ENCODE assay signal across 30 cellular contexts in genomic region chr19:49067554-49067953, GRCh38. TPM values are rescaled to one million over a fixed set of nuclear protein-coding genes. Genes with fewer than 3 reads are reported as not detected.
DNase-seq lines count a peak whose midpoint lies in the region; ATAC-seq and TF ChIP-seq lines count a peak whose summit lies in the region.
"Had no signal": no experiment of that assay in that cellular context is flagged by ENCODE, and none has a peak within 500 bp of the region (broad histone marks: within the 10 kb centered on the region; RNA-seq: fewer than 3 reads in every experiment).

No MANE protein-coding gene starts in this region.

- DNase-seq in GM10266 (ENCODE audit: extremely low spot score) (peak; percentile 19), epidermal melanocyte (ENCODE audit: insufficient read length, low spot score) (peak; percentile 19), osteoblast (ENCODE audit: insufficient read length, low spot score, missing footprints) (peak; percentile 82), NCI-H446 treated with DMSO at 0.1 percent for 48 hours (lab: John Stamatoyannopoulos, UW) (no peak), iPS-NIHi11 (ENCODE audit: low spot score) (no peak)
- DNase-seq in activated naive CD4-positive, alpha-beta T cell treated with anti-CD3 and anti-CD28 coated beads, Interleukin-2, amount 50 U/mL, for 72 hours (ENCODE audit: low spot score in 2 of 2): no peak
- DNase-seq: Caco-2; CD8-positive, alpha-beta T cell; DMS153; DND-41; H9; HFFc6; IMR-90; KG1; MG63; NCI-H1105 treated with DMSO at 0.1 percent for 48 hours; NCI-H146; NCI-H1930; NCI-H345; NCI-H748 treated with DMSO at 0.1 percent for 48 hours; NK-92 treated with Interleukin-12 subunit alpha and Interleukin-12 subunit beta, amount 100 ng/mL, for 24 hours; PC-3; SJCRH30 had no signal

- H2AFZ ChIP-seq in osteoblast (ENCODE audit: low read length): no peak overlapping the region
- H2AFZ ChIP-seq: GM23338 had no signal

- no peaks in the 10 kb centered on the region for H3K79me2 ChIP-seq in osteoblast (ENCODE audit: insufficient read depth, low read length)

- peaks cover 13% of the 10 kb centered on the region for H3K27me3 ChIP-seq in osteoblast (ENCODE audit: insufficient read depth, low read length)

- no peak for TF ChIP-seq CTCF in GM10266 (IDR thresholded peaks at IDR 0.05; ENCODE audit: control insufficient read depth, insufficient read depth, low read depth, missing control alignments)
- no peak for TF ChIP-seq CTCF in HEK293 (tag by site-specific recombination; IDR thresholded peaks at IDR 0.05)
- TF ChIP-seq CTCF in osteoblast (IDR thresholded peaks at IDR 0.05; ENCODE audit: extremely low read depth, low read depth, low read length): no peak

- H3K27ac ChIP-seq in HEK293 (ENCODE audit: extremely low read depth, low read depth, low read length) (no peak overlapping the region), osteoblast (ENCODE audit: low read depth, low read length) (no peak overlapping the region)
- H3K27ac ChIP-seq: C4-2B, SJCRH30 had no signal

- H3K9me3 Mint-ChIP-seq in activated naive CD4-positive, alpha-beta T cell treated with anti-CD3 and anti-CD28 coated beads, Interleukin-2, amount 50 U/mL, for 72 hours: peaks cover 0 to 8% of the 10 kb centered on the region in 2 donors
- H3K9me3 Mint-ChIP-seq: CD8-positive, alpha-beta T cell had no signal

- no peak overlapping the region for H3K27ac Mint-ChIP-seq in activated naive CD4-positive, alpha-beta T cell treated with anti-CD3 and anti-CD28 coated beads, Interleukin-2, amount 50 U/mL, for 72 hours
- H3K27ac Mint-ChIP-seq: B cell; CD8-positive, alpha-beta T cell; GM23338; H9; HFFc6 had no signal

- H3K36me3 ChIP-seq in HEK293 (ENCODE audit: control insufficient read depth in 2 of 2, insufficient read depth in 1 of 2, low read length in 2 of 2) (no peaks in the 10 kb centered on the region), osteoblast (ENCODE audit: insufficient read depth, low read length) (no peaks in the 10 kb centered on the region)
- H3K36me3 ChIP-seq: MG63, SJCRH30 had no signal

- H3K4me2 ChIP-seq in osteoblast (ENCODE audit: insufficient read depth, low read length): no peak overlapping the region
- H3K4me2 ChIP-seq: GM23338 had no signal

- POLR2A ChIA-PET in HEK293 (lab: Yijun Ruan, JAX): interaction anchor here (1.0 kb wide), 2 partner anchors 12 to 68 kb away, joined by 3 to 4 read pairs; no protein-coding TSS in a partner anchor

- H3K4me3 ChIP-seq in HEK293 (ENCODE audit: low read depth, low read length) (no peak overlapping the region), osteoblast (ENCODE audit: insufficient read depth, low read length) (no peak overlapping the region)
- H3K4me3 ChIP-seq: GM23338, MG63, SJCRH30 had no signal

- peaks cover 6% of the 10 kb centered on the region for H3K4me1 ChIP-seq in HEK293 (ENCODE audit: control insufficient read depth, insufficient read depth, low read length)
- H3K4me1 ChIP-seq in osteoblast (ENCODE audit: insufficient read depth, low read length): no peaks in the 10 kb centered on the region
- H3K4me1 ChIP-seq: SJCRH30 had no signal

- peaks cover under 1 to 12% of the 10 kb centered on the region in 2 donors for H3K36me3 Mint-ChIP-seq in activated naive CD4-positive, alpha-beta T cell treated with anti-CD3 and anti-CD28 coated beads, Interleukin-2, amount 50 U/mL, for 72 hours
- H3K36me3 Mint-ChIP-seq: CD8-positive, alpha-beta T cell had no signal

- no peak for ATAC-seq in GM21723 (IDR thresholded peaks at IDR 0.05; ENCODE audit: unreplicated experiment)
- no peak for ATAC-seq in activated naive CD4-positive, alpha-beta T cell treated with anti-CD3 and anti-CD28 coated beads, Interleukin-2, amount 50 U/mL, for 72 hours
- ATAC-seq: CD8-positive, alpha-beta T cell; GM23338; PC-3; SK-N-SH treated with all-trans-retinoic acid at 6 μM for 48 hours had no signal

- no peaks in the 10 kb centered on the region for H3K9me3 ChIP-seq in HEK293 (ENCODE audit: control insufficient read depth, insufficient read depth, low read depth, low read length)
- H3K9me3 ChIP-seq in osteoblast (ENCODE audit: low read depth, low read length): no peaks in the 10 kb centered on the region
- H3K9me3 ChIP-seq: Caco-2, MG63, SJCRH30 had no signal

- no peaks in the 10 kb centered on the region for H4K20me1 ChIP-seq in osteoblast (ENCODE audit: insufficient read depth, low read length)

- CTCF ChIA-PET in HEK293 (lab: Yijun Ruan, JAX): interaction anchor here (0.6 to 1.4 kb wide), 3 partner anchors 68 to 478 kb away, joined by 3 to 5 read pairs (median 5); partner anchors contain the start of genes GYS1 and RUVBL2

TF ChIP-seq in HEK293, 187 proteins besides CTCF, POLR2A, EP300 and RAD21:
- TF ChIP-seq ZBTB20 (tag by site-specific recombination; IDR thresholded peaks at IDR 0.05): peak; percentile 16; the same call in 1 of the 2 replicates
- peak; percentile 59 for TF ChIP-seq GLIS1 (tag by site-specific recombination; IDR thresholded peaks at IDR 0.05)
- TF ChIP-seq ZBTB17 (tag by site-specific recombination; IDR thresholded peaks at IDR 0.05): peak; percentile 64
- TF ChIP-seq ZNF335 (tag by site-specific recombination; conservative IDR thresholded peaks at IDR 0.05): peak; percentile 86
- TF ChIP-seq ZIC2 (tag by site-specific recombination; IDR thresholded peaks at IDR 0.05): 0 out of 2 replicates have a peak, but pooled peaks have one; percentile 22
- TF ChIP-seq ATF2 (tag by site-specific recombination; IDR thresholded peaks at IDR 0.05; ENCODE audit: low read depth): no peak
- TF ChIP-seq KLF16 (tag by site-specific recombination; IDR thresholded peaks at IDR 0.05): no peak

RNA-seq across cellular contexts. Expression of gene NTF4, which starts 2.9 kb away (rescaled TPM):
- not detected in 2 replicates for total RNA-seq in osteoblast
- total RNA-seq in activated naive CD4-positive, alpha-beta T cell treated with anti-CD3 and anti-CD28 coated beads, Interleukin-2, amount 50 U/mL, for 72 hours: not detected
- total RNA-seq: A673; B cell; CD8-positive, alpha-beta T cell; SJCRH30 had no signal

RNA-seq across cellular contexts. Expression of gene KCNA7, which starts 4.9 kb away (rescaled TPM):
- not detected in 2 replicates for total RNA-seq in osteoblast
- total RNA-seq in activated naive CD4-positive, alpha-beta T cell treated with anti-CD3 and anti-CD28 coated beads, Interleukin-2, amount 50 U/mL, for 72 hours: not detected
- total RNA-seq: A673; B cell; CD8-positive, alpha-beta T cell; GM23338; HFFc6; IMR-90; PC-3; SJCRH30 had no signal

RNA-seq across cellular contexts. Expression of gene CGB7, which starts 10.0 kb away (rescaled TPM):
- under 0.01 and 0.29 TPM in 2 replicates for total RNA-seq in osteoblast
- total RNA-seq in activated naive CD4-positive, alpha-beta T cell treated with anti-CD3 and anti-CD28 coated beads, Interleukin-2, amount 50 U/mL, for 72 hours: not detected
- total RNA-seq: A673; B cell; CD8-positive, alpha-beta T cell; IMR-90; SJCRH30 had no signal

RNA-seq across cellular contexts. Expression of gene SNRNP70, which starts 17.7 kb away (rescaled TPM):
- total RNA-seq in osteoblast: 105 and 111 TPM in 2 replicates
- total RNA-seq in activated naive CD4-positive, alpha-beta T cell treated with anti-CD3 and anti-CD28 coated beads, Interleukin-2, amount 50 U/mL, for 72 hours: 100 to 1,000 TPM; 127 to 233 TPM

RNA-seq across cellular contexts. Expression of gene CGB8, which starts 18.6 kb away (rescaled TPM):
- 0.29 TPM in 1 of 2 replicates, not detected in the other for total RNA-seq in osteoblast
- not detected for total RNA-seq in activated naive CD4-positive, alpha-beta T cell treated with anti-CD3 and anti-CD28 coated beads, Interleukin-2, amount 50 U/mL, for 72 hours
- total RNA-seq: A673; B cell; Caco-2; CD8-positive, alpha-beta T cell; GM23338; H9; IMR-90; SJCRH30 had no signal

Comparison
In these comparisons a context has a peak if more than half of its experiments do, and no peak if none do; other contexts are left out.
1. DNase-seq: peak in GM10266 (single experiment), epidermal melanocyte (single experiment) and osteoblast (single experiment); none in NCI-H446 treated with DMSO at 0.1 percent for 48 hours (single experiment), iPS-NIHi11 (single experiment) and activated naive CD4-positive, alpha-beta T cell treated with anti-CD3 and anti-CD28 coated beads, Interleukin-2, amount 50 U/mL, for 72 hours (0 of 2).